Comparison of ENCODE assay signal across 8 cellular contexts in the genomic region with DNA sequence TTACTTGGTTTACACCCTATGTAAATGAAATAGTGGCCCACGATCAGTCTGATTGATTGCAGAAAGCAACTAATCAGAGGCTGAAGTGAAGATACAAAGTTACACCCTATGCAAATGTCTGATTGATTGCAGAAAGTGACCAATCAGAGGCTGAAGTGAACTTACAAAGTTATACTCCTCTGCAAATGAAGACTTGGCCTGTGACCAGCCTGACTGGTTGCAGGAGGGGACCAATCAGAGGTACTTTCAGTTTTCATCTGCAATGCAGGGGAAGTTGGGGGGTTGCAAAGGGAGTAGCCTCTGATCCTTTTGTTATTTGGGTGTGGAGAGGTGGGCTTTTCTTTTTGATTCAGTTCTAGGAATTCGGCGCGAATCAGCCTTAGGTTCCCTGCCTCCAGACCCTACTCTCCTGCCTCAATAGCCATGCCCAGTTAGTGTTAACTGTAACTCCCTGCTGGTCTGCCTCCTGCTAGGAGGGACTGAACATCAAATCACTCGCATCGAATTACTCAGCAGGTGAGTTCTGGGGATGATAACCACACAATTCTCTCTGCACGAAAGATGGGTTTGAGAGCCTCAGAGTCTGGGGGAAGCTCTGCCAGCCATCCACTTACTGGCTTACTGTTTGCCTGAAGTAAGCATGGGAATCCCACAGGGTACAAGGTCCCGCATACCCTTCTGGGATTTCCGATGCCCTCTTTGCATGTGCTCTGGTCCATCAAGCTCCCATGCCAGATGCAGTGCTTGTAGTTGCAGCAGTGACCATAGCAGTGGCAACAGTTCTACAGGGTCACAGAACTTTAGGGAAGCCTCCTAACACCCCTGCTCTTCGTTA. TPM values are rescaled to one million over a fixed set of nuclear protein-coding genes. Genes with fewer than 3 reads are reported as not detected.
DNase-seq lines count a peak whose midpoint lies in the region; ATAC-seq, FAIRE-seq and TF ChIP-seq lines count a peak whose summit lies in the region.

No MANE protein-coding gene starts in this region.

- 62% methylated on average over 7 of the region's 10 CpGs for WGBS in HepG2 (ENCODE audit: low lambda C conversion rate)

- intact Hi-C loops in HepG2 (cut with micrococcal nuclease; ENCODE audit: unreplicated experiment): no loop called here

- peak overlapping the region; percentile 29; the same call in 1 of the 2 replicates for H3K4me2 ChIP-seq in HepG2 (ENCODE audit: low read depth, low read length)

- peaks cover 9% of the 10 kb centered on the region for H3K4me1 ChIP-seq in HepG2 (ENCODE audit: insufficient read depth, low read length)

- no peak for TF ChIP-seq RAD21 in HepG2 (CRISPR knock-in tag; IDR thresholded peaks at IDR 0.05)

- in situ Hi-C loops in HepG2 (cut with HindIII; ENCODE audit: extremely low pct_ligation_motif_present, low pct_unique_long_range_greater_than_20kb): no loop called here

- H3K9ac ChIP-seq in HepG2 (ENCODE audit: insufficient read depth, low read depth, low read length): no peak overlapping the region

- no peak overlapping the region for H3K27ac ChIP-seq in HepG2 (ENCODE audit: extremely low read length, insufficient read depth, low read length)

- no peak for TF ChIP-seq POLR2A in HepG2 (IDR thresholded peaks at IDR 0.05; ENCODE audit: insufficient read depth in 1 of 2, low read depth in 2 of 2, low read length in 2 of 2)

- FAIRE-seq in HepG2 (lab: Jason Lieb, UNC): no peak
- FAIRE-seq in frontal cortex (lab: Jason Lieb, UNC): no peak
- FAIRE-seq in RCC 7860 (lab: Jason Lieb, UNC): no peak

- CTCF ChIA-PET in HepG2 (lab: Yijun Ruan, JAX; ENCODE audit: low intra/inter-chr PET ratio, low total read pairs): no interaction called here

- no TSS peak for BruUV-seq in HepG2 (replicated peaks; lab: Mats Ljungman, UMichigan)

- no peak overlapping the region for H2AFZ ChIP-seq in HepG2 (ENCODE audit: low read length)

- POLR2A ChIA-PET in HepG2 (lab: Yijun Ruan, JAX): no interaction called here

- peak; percentile 66 for ATAC-seq in GM18498 (IDR thresholded peaks at IDR 0.05; ENCODE audit: unreplicated experiment)
- peak; percentile 64 for ATAC-seq in HG03460 (IDR thresholded peaks at IDR 0.05; ENCODE audit: unreplicated experiment)
- peak; percentile 79 for ATAC-seq in HepG2
- ATAC-seq in HG02981 (IDR thresholded peaks at IDR 0.05; ENCODE audit: unreplicated experiment): no peak

- H3K9me3 ChIP-seq in HepG2 (ENCODE audit: low read length): no peaks in the 10 kb centered on the region

- H3K4me3 ChIP-seq in HepG2 (replicated peaks in 1 of 3; ENCODE audit: insufficient read depth in 1 of 3, low read depth in 2 of 3, low read length in 3 of 3): no peak overlapping the region

- no peaks in the 10 kb centered on the region for H3K79me2 ChIP-seq in HepG2 (ENCODE audit: insufficient read depth, low read length)

- H3K36me3 ChIP-seq in HepG2 (replicated peaks in 1 of 2; ENCODE audit: control insufficient read depth in 1 of 2, insufficient read depth in 2 of 2, low read length in 2 of 2): no peaks in the 10 kb centered on the region

- DNase-seq in activated naive CD4-positive, alpha-beta T cell treated with anti-CD3 and anti-CD28 coated beads, Interleukin-2, amount 50 U/mL, for 16 hours: peak; percentile 20
- DNase-seq in HepG2 (ENCODE audit: low spot score): peak; percentile 32
- DNase-seq in frontal cortex (ENCODE audit: low spot score in 2 of 2): no peak
- DNase-seq in AG08395 (ENCODE audit: low spot score): no peak
- DNase-seq in RCC 7860 (ENCODE audit: low spot score): no peak

- H3K27me3 ChIP-seq in HepG2 (ENCODE audit: control insufficient read depth in 1 of 2, insufficient read depth in 2 of 2, low read length in 2 of 2): no peaks in the 10 kb centered on the region; a peak in 1 of 5 replicates

- TF ChIP-seq EP300 in HepG2 (IDR thresholded peaks at IDR 0.05; ENCODE audit: low read depth in 2 of 2, low read length in 2 of 2) (no peak), HepG2 (CRISPR knock-in tag; IDR thresholded peaks at IDR 0.05; ENCODE audit: borderline replicate concordance) (no peak)

- TF ChIP-seq CTCF in HepG2 (CRISPR knock-in tag; IDR thresholded peaks at IDR 0.05): no peak

- H4K20me1 ChIP-seq in HepG2 (ENCODE audit: insufficient read depth, low read length): no peaks in the 10 kb centered on the region

RNA-seq across cellular contexts. Expression of a gene that starts 7.5 kb away (rescaled TPM):
- total RNA-seq in HepG2 (2016; rRNA removed; fragmentation: Illumina TruSeq; extraction: Trizol) (0.04 TPM in 1 of 2 replicates, not detected in the other), frontal cortex (under 0.01 TPM)
- not detected in 2 replicates for total RNA-seq in HepG2 (2016; cell fraction: cytosol; rRNA removed; fragmentation: Illumina TruSeq; extraction: Trizol; ENCODE audit: low read depth)
- total RNA-seq in HepG2 (2016; cell fraction: insoluble cytoplasmic fraction; rRNA removed; fragmentation: Illumina TruSeq; extraction: Trizol): 0.06 and 0.07 TPM in 2 replicates
- total RNA-seq in HepG2 (2016; cell fraction: membrane; rRNA removed; fragmentation: Illumina TruSeq; extraction: Trizol): 0.15 TPM in 1 of 2 replicates, not detected in the other
- total RNA-seq in HepG2 (2016; cell fraction: nucleus; rRNA removed; fragmentation: Illumina TruSeq; extraction: Trizol): 0.12 TPM in 1 of 2 replicates, not detected in the other
- polyA plus RNA-seq in HepG2 (2011; rRNA removed): 0.17 and 0.22 TPM in 2 replicates
- 0.11 and 0.18 TPM in 2 replicates for polyA plus RNA-seq in HepG2 (2011; cell fraction: cytosol; rRNA removed)
- 0.05 and 0.09 TPM in 2 replicates for polyA plus RNA-seq in HepG2 (2011; cell fraction: nucleus; rRNA removed)
- 0.15 TPM in 2 replicates for polyA plus RNA-seq in HepG2 (2012)
- 0.03 TPM in 1 of 2 replicates, not detected in the other for polyA plus RNA-seq in HepG2 (2016; cell fraction: cytosol; fragmentation: Illumina TruSeq; extraction: Trizol; ENCODE audit: low read depth)
- 0.05 and 0.11 TPM in 2 replicates for polyA plus RNA-seq in HepG2 (2016; cell fraction: insoluble cytoplasmic fraction; fragmentation: Illumina TruSeq; extraction: Trizol; ENCODE audit: low read depth)
- 0.06 TPM in 1 of 2 replicates, not detected in the other for polyA plus RNA-seq in HepG2 (2016; cell fraction: membrane; fragmentation: Illumina TruSeq; extraction: Trizol; ENCODE audit: low read depth)
- 0.15 TPM in 1 of 2 replicates, not detected in the other for polyA plus RNA-seq in HepG2 (2016; cell fraction: nucleus; fragmentation: Illumina TruSeq; extraction: Trizol; ENCODE audit: insufficient read depth, low read depth)
- polyA minus RNA-seq in HepG2 (2011; rRNA and poly(A)+ RNA removed; ENCODE audit: low replicate concordance): 0.18 TPM in 1 of 2 replicates, not detected in the other
- polyA minus RNA-seq in HepG2 (2011; cell fraction: cytosol; rRNA and poly(A)+ RNA removed): not detected in 2 replicates
- polyA minus RNA-seq in HepG2 (2011; cell fraction: nucleus; rRNA and poly(A)+ RNA removed): 0.25 and 0.26 TPM in 2 replicates

RNA-seq across cellular contexts. Expression of a gene that starts 50.5 kb away (rescaled TPM):
- total RNA-seq in HepG2 (2016; rRNA removed; fragmentation: Illumina TruSeq; extraction: Trizol) (21.6 and 28.3 TPM in 2 replicates), frontal cortex (15.5 TPM)
- total RNA-seq in HepG2 (2016; cell fraction: cytosol; rRNA removed; fragmentation: Illumina TruSeq; extraction: Trizol; ENCODE audit: low read depth): 3.2 and 3.7 TPM in 2 replicates
- 21.1 and 26.2 TPM in 2 replicates for total RNA-seq in HepG2 (2016; cell fraction: insoluble cytoplasmic fraction; rRNA removed; fragmentation: Illumina TruSeq; extraction: Trizol)
- total RNA-seq in HepG2 (2016; cell fraction: membrane; rRNA removed; fragmentation: Illumina TruSeq; extraction: Trizol): 12.9 and 13.0 TPM in 2 replicates
- 21.1 and 23.4 TPM in 2 replicates for total RNA-seq in HepG2 (2016; cell fraction: nucleus; rRNA removed; fragmentation: Illumina TruSeq; extraction: Trizol)
- 11.0 and 13.4 TPM in 2 replicates for polyA plus RNA-seq in HepG2 (2011; rRNA removed)
- polyA plus RNA-seq in HepG2 (2011; cell fraction: cytosol; rRNA removed): 6.5 and 8.7 TPM in 2 replicates
- 11.5 and 13.2 TPM in 2 replicates for polyA plus RNA-seq in HepG2 (2011; cell fraction: nucleus; rRNA removed)
- 12.5 and 13.4 TPM in 2 replicates for polyA plus RNA-seq in HepG2 (2012)
- 1.7 and 1.8 TPM in 2 replicates for polyA plus RNA-seq in HepG2 (2016; cell fraction: cytosol; fragmentation: Illumina TruSeq; extraction: Trizol; ENCODE audit: low read depth)
- polyA plus RNA-seq in HepG2 (2016; cell fraction: insoluble cytoplasmic fraction; fragmentation: Illumina TruSeq; extraction: Trizol; ENCODE audit: low read depth): 24.7 and 26.7 TPM in 2 replicates
- 7.0 and 7.6 TPM in 2 replicates for polyA plus RNA-seq in HepG2 (2016; cell fraction: membrane; fragmentation: Illumina TruSeq; extraction: Trizol; ENCODE audit: low read depth)
- 36.4 and 40.4 TPM in 2 replicates for polyA plus RNA-seq in HepG2 (2016; cell fraction: nucleus; fragmentation: Illumina TruSeq; extraction: Trizol; ENCODE audit: insufficient read depth, low read depth)
- 5.9 and 18.2 TPM in 2 replicates for polyA minus RNA-seq in HepG2 (2011; rRNA and poly(A)+ RNA removed; ENCODE audit: low replicate concordance)
- polyA minus RNA-seq in HepG2 (2011; cell fraction: cytosol; rRNA and poly(A)+ RNA removed): 8.4 and 9.7 TPM in 2 replicates
- 17.5 and 20.1 TPM in 2 replicates for polyA minus RNA-seq in HepG2 (2011; cell fraction: nucleus; rRNA and poly(A)+ RNA removed)

RNA-seq across cellular contexts. Expression of a gene that starts 55.5 kb away (rescaled TPM):
- total RNA-seq in HepG2 (2016; rRNA removed; fragmentation: Illumina TruSeq; extraction: Trizol) (51.8 and 96.5 TPM in 2 replicates), frontal cortex (44.8 TPM)
- total RNA-seq in HepG2 (2016; cell fraction: cytosol; rRNA removed; fragmentation: Illumina TruSeq; extraction: Trizol; ENCODE audit: low read depth): 56.8 and 64.5 TPM in 2 replicates
- 58.9 and 93.7 TPM in 2 replicates for total RNA-seq in HepG2 (2016; cell fraction: insoluble cytoplasmic fraction; rRNA removed; fragmentation: Illumina TruSeq; extraction: Trizol)
- total RNA-seq in HepG2 (2016; cell fraction: membrane; rRNA removed; fragmentation: Illumina TruSeq; extraction: Trizol): 81.0 and 87.0 TPM in 2 replicates
- 79.2 and 88.6 TPM in 2 replicates for total RNA-seq in HepG2 (2016; cell fraction: nucleus; rRNA removed; fragmentation: Illumina TruSeq; extraction: Trizol)
- polyA plus RNA-seq in HepG2 (2011; rRNA removed): 121 and 152 TPM in 2 replicates
- 166 and 196 TPM in 2 replicates for polyA plus RNA-seq in HepG2 (2011; cell fraction: cytosol; rRNA removed)
- polyA plus RNA-seq in HepG2 (2011; cell fraction: nucleus; rRNA removed): 47.9 and 52.9 TPM in 2 replicates
- polyA plus RNA-seq in HepG2 (2012): 98.5 and 107 TPM in 2 replicates
- polyA plus RNA-seq in HepG2 (2016; cell fraction: cytosol; fragmentation: Illumina TruSeq; extraction: Trizol; ENCODE audit: low read depth): 96.1 and 104 TPM in 2 replicates
- 80.1 and 82.4 TPM in 2 replicates for polyA plus RNA-seq in HepG2 (2016; cell fraction: insoluble cytoplasmic fraction; fragmentation: Illumina TruSeq; extraction: Trizol; ENCODE audit: low read depth)
- 123 and 124 TPM in 2 replicates for polyA plus RNA-seq in HepG2 (2016; cell fraction: membrane; fragmentation: Illumina TruSeq; extraction: Trizol; ENCODE audit: low read depth)
- 147 and 178 TPM in 2 replicates for polyA plus RNA-seq in HepG2 (2016; cell fraction: nucleus; fragmentation: Illumina TruSeq; extraction: Trizol; ENCODE audit: insufficient read depth, low read depth)
- polyA minus RNA-seq in HepG2 (2011; rRNA and poly(A)+ RNA removed; ENCODE audit: low replicate concordance): 34.0 and 51.1 TPM in 2 replicates
- polyA minus RNA-seq in HepG2 (2011; cell fraction: cytosol; rRNA and poly(A)+ RNA removed): 39.1 and 48.0 TPM in 2 replicates
- polyA minus RNA-seq in HepG2 (2011; cell fraction: nucleus; rRNA and poly(A)+ RNA removed): 22.3 and 23.9 TPM in 2 replicates

Comparison
In these comparisons a context has a peak if more than half of its experiments do, and no peak if none do; other contexts are left out.
1. DNase-seq: peak in activated naive CD4-positive, alpha-beta T cell treated with anti-CD3 and anti-CD28 coated beads, Interleukin-2, amount 50 U/mL, for 16 hours (single experiment) and HepG2 (single experiment); none in frontal cortex (0 of 2), AG08395 (single experiment) and RCC 7860 (single experiment).